ENCODE assay signal across 1 cellular context in the genomic region with DNA sequence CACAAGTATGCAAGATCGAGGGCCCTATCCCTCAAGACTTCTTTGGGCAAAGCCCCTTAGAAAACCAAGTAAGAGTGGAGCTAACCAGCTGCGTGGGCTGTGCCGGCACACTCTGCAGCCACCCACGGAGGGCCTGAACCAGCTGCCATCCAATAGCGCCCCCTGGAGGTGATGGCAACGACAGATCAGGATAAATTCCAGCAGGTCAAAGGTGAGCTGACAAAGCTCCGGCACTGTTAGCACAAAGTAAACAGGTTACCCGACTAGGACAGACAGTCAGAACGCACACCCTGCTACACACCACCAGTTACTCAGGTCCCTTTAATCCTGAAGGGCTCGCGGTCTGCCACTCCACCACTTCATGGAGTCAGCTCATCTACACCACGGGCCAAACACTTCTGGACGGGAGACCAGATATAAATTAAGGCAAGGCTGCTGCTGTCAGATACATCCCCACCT.
TF ChIP-seq lines count a peak whose summit lies in the region.

No MANE protein-coding gene starts in this region.

TF ChIP-seq in HepG2, 621 proteins besides CTCF, POLR2A, EP300 and RAD21 (continued from another document and continues in another):
- TF ChIP-seq, protein P1, sequence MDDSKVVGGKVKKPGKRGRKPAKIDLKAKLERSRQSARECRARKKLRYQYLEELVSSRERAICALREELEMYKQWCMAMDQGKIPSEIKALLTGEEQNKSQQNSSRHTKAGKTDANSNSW (CRISPR knock-in tag; IDR thresholded peaks at IDR 0.05; ENCODE audit: borderline replicate concordance) = no peak
- no peak for TF ChIP-seq ZNF329 (CRISPR knock-in tag; IDR thresholded peaks at IDR 0.05; ENCODE audit: low read depth)
- no peak for TF ChIP-seq ZNF589 (CRISPR knock-in tag; conservative IDR thresholded peaks at IDR 0.05)
- TF ChIP-seq ZNF746 (CRISPR knock-in tag; IDR thresholded peaks at IDR 0.05) = no peak
- peak; percentile 50; the same call in 1 of the 2 replicates for TF ChIP-seq ZNF772 (CRISPR knock-in tag; IDR thresholded peaks at IDR 0.05)
- peak; percentile 92 for TF ChIP-seq HDAC2 (CRISPR knock-in tag; IDR thresholded peaks at IDR 0.05)
- TF ChIP-seq, protein P2, sequence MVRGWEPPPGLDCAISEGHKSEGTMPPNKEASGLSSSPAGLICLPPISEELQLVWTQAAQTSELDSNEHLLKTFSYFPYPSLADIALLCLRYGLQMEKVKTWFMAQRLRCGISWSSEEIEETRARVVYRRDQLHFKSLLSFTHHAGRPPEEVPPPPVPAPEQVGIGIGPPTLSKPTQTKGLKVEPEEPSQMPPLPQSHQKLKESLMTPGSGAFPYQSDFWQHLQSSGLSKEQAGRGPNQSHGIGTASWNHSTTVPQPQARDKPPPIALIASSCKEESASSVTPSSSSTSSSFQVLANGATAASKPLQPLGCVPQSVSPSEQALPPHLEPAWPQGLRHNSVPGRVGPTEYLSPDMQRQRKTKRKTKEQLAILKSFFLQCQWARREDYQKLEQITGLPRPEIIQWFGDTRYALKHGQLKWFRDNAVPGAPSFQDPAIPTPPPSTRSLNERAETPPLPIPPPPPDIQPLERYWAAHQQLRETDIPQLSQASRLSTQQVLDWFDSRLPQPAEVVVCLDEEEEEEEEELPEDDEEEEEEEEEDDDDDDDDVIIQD (CRISPR knock-in tag; IDR thresholded peaks at IDR 0.05; ENCODE audit: low read depth) = no peak
- TF ChIP-seq KDM5A (IDR thresholded peaks at IDR 0.05; ENCODE audit: borderline replicate concordance, low read length) = no peak
- no peak for TF ChIP-seq ZSCAN31 (CRISPR knock-in tag; IDR thresholded peaks at IDR 0.05; ENCODE audit: low read depth)
- no peak for TF ChIP-seq ZNF562 (CRISPR knock-in tag; IDR thresholded peaks at IDR 0.05; ENCODE audit: borderline replicate concordance)
- TF ChIP-seq, protein P3, sequence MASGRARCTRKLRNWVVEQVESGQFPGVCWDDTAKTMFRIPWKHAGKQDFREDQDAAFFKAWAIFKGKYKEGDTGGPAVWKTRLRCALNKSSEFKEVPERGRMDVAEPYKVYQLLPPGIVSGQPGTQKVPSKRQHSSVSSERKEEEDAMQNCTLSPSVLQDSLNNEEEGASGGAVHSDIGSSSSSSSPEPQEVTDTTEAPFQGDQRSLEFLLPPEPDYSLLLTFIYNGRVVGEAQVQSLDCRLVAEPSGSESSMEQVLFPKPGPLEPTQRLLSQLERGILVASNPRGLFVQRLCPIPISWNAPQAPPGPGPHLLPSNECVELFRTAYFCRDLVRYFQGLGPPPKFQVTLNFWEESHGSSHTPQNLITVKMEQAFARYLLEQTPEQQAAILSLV (CRISPR knock-in tag; IDR thresholded peaks at IDR 0.05; ENCODE audit: borderline replicate concordance) = peak; percentile 72; the same call in 1 of the 2 replicates
- TF ChIP-seq, protein P4, sequence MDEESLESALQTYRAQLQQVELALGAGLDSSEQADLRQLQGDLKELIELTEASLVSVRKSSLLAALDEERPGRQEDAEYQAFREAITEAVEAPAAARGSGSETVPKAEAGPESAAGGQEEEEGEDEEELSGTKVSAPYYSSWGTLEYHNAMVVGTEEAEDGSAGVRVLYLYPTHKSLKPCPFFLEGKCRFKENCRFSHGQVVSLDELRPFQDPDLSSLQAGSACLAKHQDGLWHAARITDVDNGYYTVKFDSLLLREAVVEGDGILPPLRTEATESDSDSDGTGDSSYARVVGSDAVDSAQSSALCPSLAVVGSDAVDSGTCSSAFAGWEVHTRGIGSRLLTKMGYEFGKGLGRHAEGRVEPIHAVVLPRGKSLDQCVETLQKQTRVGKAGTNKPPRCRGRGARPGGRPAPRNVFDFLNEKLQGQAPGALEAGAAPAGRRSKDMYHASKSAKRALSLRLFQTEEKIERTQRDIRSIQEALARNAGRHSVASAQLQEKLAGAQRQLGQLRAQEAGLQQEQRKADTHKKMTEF (CRISPR knock-in tag; IDR thresholded peaks at IDR 0.05) = peak; percentile 63
- TF ChIP-seq IRF2 (CRISPR knock-in tag; IDR thresholded peaks at IDR 0.05) = 0 out of 2 replicates have a peak, but pooled peaks have one; percentile 56
- no peak for TF ChIP-seq STAT5B (CRISPR knock-in tag; IDR thresholded peaks at IDR 0.05)
- TF ChIP-seq NCOA2 (CRISPR knock-in tag; IDR thresholded peaks at IDR 0.05) = peak; percentile 34; the same call in 1 of the 2 replicates
- no peak for TF ChIP-seq TCF7L2 (IDR thresholded peaks at IDR 0.05; ENCODE audit: low read depth, low read length)
- peak; percentile 48; the same call in 1 of the 2 replicates for TF ChIP-seq ZSCAN25 (CRISPR knock-in tag; IDR thresholded peaks at IDR 0.05)
- peak; percentile 14; the same call in 1 of the 2 replicates for TF ChIP-seq ELF1 (CRISPR knock-in tag; IDR thresholded peaks at IDR 0.05)
- TF ChIP-seq ZNF350 (CRISPR knock-in tag; IDR thresholded peaks at IDR 0.05; ENCODE audit: borderline replicate concordance, low read depth) = peak; percentile 68; the same call in 1 of the 2 replicates
- TF ChIP-seq ZNF484 (CRISPR knock-in tag; IDR thresholded peaks at IDR 0.05; ENCODE audit: borderline replicate concordance, low read depth) = no peak
- TF ChIP-seq ZBTB21 (CRISPR knock-in tag; IDR thresholded peaks at IDR 0.05) = no peak
- TF ChIP-seq, protein P5, sequence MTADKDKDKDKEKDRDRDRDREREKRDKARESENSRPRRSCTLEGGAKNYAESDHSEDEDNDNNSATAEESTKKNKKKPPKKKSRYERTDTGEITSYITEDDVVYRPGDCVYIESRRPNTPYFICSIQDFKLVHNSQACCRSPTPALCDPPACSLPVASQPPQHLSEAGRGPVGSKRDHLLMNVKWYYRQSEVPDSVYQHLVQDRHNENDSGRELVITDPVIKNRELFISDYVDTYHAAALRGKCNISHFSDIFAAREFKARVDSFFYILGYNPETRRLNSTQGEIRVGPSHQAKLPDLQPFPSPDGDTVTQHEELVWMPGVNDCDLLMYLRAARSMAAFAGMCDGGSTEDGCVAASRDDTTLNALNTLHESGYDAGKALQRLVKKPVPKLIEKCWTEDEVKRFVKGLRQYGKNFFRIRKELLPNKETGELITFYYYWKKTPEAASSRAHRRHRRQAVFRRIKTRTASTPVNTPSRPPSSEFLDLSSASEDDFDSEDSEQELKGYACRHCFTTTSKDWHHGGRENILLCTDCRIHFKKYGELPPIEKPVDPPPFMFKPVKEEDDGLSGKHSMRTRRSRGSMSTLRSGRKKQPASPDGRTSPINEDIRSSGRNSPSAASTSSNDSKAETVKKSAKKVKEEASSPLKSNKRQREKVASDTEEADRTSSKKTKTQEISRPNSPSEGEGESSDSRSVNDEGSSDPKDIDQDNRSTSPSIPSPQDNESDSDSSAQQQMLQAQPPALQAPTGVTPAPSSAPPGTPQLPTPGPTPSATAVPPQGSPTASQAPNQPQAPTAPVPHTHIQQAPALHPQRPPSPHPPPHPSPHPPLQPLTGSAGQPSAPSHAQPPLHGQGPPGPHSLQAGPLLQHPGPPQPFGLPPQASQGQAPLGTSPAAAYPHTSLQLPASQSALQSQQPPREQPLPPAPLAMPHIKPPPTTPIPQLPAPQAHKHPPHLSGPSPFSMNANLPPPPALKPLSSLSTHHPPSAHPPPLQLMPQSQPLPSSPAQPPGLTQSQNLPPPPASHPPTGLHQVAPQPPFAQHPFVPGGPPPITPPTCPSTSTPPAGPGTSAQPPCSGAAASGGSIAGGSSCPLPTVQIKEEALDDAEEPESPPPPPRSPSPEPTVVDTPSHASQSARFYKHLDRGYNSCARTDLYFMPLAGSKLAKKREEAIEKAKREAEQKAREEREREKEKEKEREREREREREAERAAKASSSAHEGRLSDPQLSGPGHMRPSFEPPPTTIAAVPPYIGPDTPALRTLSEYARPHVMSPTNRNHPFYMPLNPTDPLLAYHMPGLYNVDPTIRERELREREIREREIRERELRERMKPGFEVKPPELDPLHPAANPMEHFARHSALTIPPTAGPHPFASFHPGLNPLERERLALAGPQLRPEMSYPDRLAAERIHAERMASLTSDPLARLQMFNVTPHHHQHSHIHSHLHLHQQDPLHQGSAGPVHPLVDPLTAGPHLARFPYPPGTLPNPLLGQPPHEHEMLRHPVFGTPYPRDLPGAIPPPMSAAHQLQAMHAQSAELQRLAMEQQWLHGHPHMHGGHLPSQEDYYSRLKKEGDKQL (CRISPR knock-in tag; IDR thresholded peaks at IDR 0.05; ENCODE audit: low read depth) = 0 out of 2 replicates have a peak, but pooled peaks have one; percentile 25
- TF ChIP-seq ZNF263 (CRISPR knock-in tag; IDR thresholded peaks at IDR 0.05) = no peak
- TF ChIP-seq ZNF572 (CRISPR knock-in tag; IDR thresholded peaks at IDR 0.05) = no peak
- peak; percentile 57; the same call in 1 of the 2 replicates for TF ChIP-seq ZNF788 (CRISPR knock-in tag; IDR thresholded peaks at IDR 0.05; ENCODE audit: borderline replicate concordance)
- TF ChIP-seq THYN1 (CRISPR knock-in tag; IDR thresholded peaks at IDR 0.05; ENCODE audit: borderline replicate concordance, low read depth) = no peak
- no peak for TF ChIP-seq ZNF546 (CRISPR knock-in tag; conservative IDR thresholded peaks at IDR 0.05)
- no peak for TF ChIP-seq U2AF2 (IDR thresholded peaks at IDR 0.05; ENCODE audit: low read depth, low read length)
- no peak for TF ChIP-seq EZH2 (conservative IDR thresholded peaks at IDR 0.05; ENCODE audit: low read depth, low read length)
- no peak for TF ChIP-seq ZNF530 (CRISPR knock-in tag; IDR thresholded peaks at IDR 0.05; ENCODE audit: low read depth)
- TF ChIP-seq ADNP (CRISPR knock-in tag; IDR thresholded peaks at IDR 0.05) = no peak
- peak; percentile 23 for TF ChIP-seq ASH2L (IDR thresholded peaks at IDR 0.05; ENCODE audit: insufficient read length, low read depth, low read length)
- TF ChIP-seq, protein P6, sequence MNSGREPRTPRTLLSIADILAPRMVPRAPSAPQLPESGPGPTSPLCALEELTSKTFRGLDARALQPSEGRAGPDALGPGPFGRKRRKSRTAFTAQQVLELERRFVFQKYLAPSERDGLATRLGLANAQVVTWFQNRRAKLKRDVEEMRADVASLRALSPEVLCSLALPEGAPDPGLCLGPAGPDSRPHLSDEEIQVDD (CRISPR knock-in tag; IDR thresholded peaks at IDR 0.05; ENCODE audit: borderline replicate concordance) = no peak
- TF ChIP-seq NR2F6 (IDR thresholded peaks at IDR 0.05) = peak; percentile 100
- TF ChIP-seq NR2F6 (CRISPR knock-in tag; IDR thresholded peaks at IDR 0.05) = peak; percentile 100
- TF ChIP-seq, protein P7, sequence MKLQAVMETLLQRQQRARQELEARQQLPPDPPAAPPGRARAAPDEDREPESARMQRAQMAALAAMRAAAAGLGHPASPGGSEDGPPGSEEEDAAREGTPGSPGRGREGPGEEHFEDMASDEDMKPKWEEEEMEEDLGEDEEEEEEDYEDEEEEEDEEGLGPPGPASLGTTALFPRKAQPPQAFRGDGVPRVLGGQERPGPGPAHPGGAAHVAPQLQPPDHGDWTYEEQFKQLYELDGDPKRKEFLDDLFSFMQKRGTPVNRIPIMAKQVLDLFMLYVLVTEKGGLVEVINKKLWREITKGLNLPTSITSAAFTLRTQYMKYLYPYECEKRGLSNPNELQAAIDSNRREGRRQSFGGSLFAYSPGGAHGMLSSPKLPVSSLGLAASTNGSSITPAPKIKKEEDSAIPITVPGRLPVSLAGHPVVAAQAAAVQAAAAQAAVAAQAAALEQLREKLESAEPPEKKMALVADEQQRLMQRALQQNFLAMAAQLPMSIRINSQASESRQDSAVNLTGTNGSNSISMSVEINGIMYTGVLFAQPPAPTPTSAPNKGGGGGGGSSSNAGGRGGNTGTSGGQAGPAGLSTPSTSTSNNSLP (IDR thresholded peaks at IDR 0.05; ENCODE audit: low read depth, low read length) = peak; percentile 78
- no peak for TF ChIP-seq ZNF737 (CRISPR knock-in tag; IDR thresholded peaks at IDR 0.05; ENCODE audit: borderline replicate concordance)
- TF ChIP-seq, protein P8, sequence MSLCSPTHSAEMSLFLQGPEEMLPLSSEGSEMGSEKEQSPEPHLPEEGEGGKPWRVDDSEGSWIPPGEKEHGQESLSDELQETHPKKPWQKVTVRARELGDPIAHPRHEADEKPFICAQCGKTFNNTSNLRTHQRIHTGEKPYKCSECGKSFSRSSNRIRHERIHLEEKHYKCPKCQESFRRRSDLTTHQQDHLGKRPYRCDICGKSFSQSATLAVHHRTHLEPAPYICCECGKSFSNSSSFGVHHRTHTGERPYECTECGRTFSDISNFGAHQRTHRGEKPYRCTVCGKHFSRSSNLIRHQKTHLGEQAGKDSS (CRISPR knock-in tag; IDR thresholded peaks at IDR 0.05; ENCODE audit: borderline replicate concordance, low read depth) = no peak
- TF ChIP-seq TBP (CRISPR knock-in tag; IDR thresholded peaks at IDR 0.05) = no peak
- no peak for TF ChIP-seq ZNF251 (CRISPR knock-in tag; IDR thresholded peaks at IDR 0.05)
- peak; percentile 64; the same call in 1 of the 2 replicates for TF ChIP-seq MEIS1 (CRISPR knock-in tag; IDR thresholded peaks at IDR 0.05; ENCODE audit: borderline replicate concordance)
- TF ChIP-seq ATRX (CRISPR knock-in tag; IDR thresholded peaks at IDR 0.05; ENCODE audit: borderline replicate concordance) = no peak
- TF ChIP-seq ETV5 (CRISPR knock-in tag; IDR thresholded peaks at IDR 0.05; ENCODE audit: borderline replicate concordance) = peak; percentile 57; the same call in 1 of the 2 replicates
- TF ChIP-seq HNRNPH1 (optimal IDR thresholded peaks at IDR 0.05; ENCODE audit: low read depth, low read length) = no peak
- TF ChIP-seq, protein P9, sequence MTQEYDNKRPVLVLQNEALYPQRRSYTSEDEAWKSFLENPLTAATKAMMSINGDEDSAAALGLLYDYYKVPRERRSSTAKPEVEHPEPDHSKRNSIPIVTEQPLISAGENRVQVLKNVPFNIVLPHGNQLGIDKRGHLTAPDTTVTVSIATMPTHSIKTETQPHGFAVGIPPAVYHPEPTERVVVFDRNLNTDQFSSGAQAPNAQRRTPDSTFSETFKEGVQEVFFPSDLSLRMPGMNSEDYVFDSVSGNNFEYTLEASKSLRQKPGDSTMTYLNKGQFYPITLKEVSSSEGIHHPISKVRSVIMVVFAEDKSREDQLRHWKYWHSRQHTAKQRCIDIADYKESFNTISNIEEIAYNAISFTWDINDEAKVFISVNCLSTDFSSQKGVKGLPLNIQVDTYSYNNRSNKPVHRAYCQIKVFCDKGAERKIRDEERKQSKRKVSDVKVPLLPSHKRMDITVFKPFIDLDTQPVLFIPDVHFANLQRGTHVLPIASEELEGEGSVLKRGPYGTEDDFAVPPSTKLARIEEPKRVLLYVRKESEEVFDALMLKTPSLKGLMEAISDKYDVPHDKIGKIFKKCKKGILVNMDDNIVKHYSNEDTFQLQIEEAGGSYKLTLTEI (CRISPR knock-in tag; conservative IDR thresholded peaks at IDR 0.05) = no peak
- 0 out of 2 replicates have a peak, but pooled peaks have one; percentile 36 for TF ChIP-seq ISL2 (CRISPR knock-in tag; IDR thresholded peaks at IDR 0.05)
- no peak for TF ChIP-seq CBX1 (IDR thresholded peaks at IDR 0.05; ENCODE audit: low read depth)
- TF ChIP-seq CHCHD3 (CRISPR knock-in tag; IDR thresholded peaks at IDR 0.05) = no peak
- peak; percentile 76 for TF ChIP-seq ERF (CRISPR knock-in tag; IDR thresholded peaks at IDR 0.05)
- TF ChIP-seq, protein P10, sequence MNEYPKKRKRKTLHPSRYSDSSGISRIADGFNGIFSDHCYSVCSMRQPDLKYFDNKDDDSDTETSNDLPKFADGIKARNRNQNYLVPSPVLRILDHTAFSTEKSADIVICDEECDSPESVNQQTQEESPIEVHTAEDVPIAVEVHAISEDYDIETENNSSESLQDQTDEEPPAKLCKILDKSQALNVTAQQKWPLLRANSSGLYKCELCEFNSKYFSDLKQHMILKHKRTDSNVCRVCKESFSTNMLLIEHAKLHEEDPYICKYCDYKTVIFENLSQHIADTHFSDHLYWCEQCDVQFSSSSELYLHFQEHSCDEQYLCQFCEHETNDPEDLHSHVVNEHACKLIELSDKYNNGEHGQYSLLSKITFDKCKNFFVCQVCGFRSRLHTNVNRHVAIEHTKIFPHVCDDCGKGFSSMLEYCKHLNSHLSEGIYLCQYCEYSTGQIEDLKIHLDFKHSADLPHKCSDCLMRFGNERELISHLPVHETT (CRISPR knock-in tag; conservative IDR thresholded peaks at IDR 0.05) = no peak
- TF ChIP-seq TSC22D2 (CRISPR knock-in tag; IDR thresholded peaks at IDR 0.05; ENCODE audit: borderline replicate concordance) = peak; percentile 58; the same call in 1 of the 2 replicates
